25 cellular contexts compared by ENCODE assay signal in genomic region chr15:68565701-68566100, GRCh38. TPM values are rescaled to one million over a fixed set of nuclear protein-coding genes. Genes with fewer than 3 reads are reported as not detected.
DNase-seq lines count a peak whose midpoint lies in the region; ATAC-seq and TF ChIP-seq lines count a peak whose summit lies in the region.
"Had no signal": no experiment of that assay in that cellular context is flagged by ENCODE, and none has a peak within 500 bp of the region (broad histone marks: within the 10 kb centered on the region; RNA-seq: fewer than 3 reads in every experiment).

No MANE protein-coding gene starts in this region.

- H3K4me3 ChIP-seq in endodermal cell (ENCODE audit: low read length), result no peak overlapping the region
- H3K4me3 ChIP-seq: GM12878, GM23248, PC-9, SK-N-MC had no signal

- peaks cover 4 to 12% (median 7%) of the 10 kb centered on the region in 3 donors for H3K27me3 Mint-ChIP-seq in CD14-positive monocyte (ENCODE audit: low read depth in 3 of 3)
- H3K27me3 Mint-ChIP-seq in endodermal cell (ENCODE audit: insufficient read depth), result peaks cover 6% of the 10 kb centered on the region
- peaks cover 30 to 50% of the 10 kb centered on the region in 2 donors for H3K27me3 Mint-ChIP-seq in natural killer cell treated with Interleukin-12 subunit alpha and Interleukin-12 subunit beta and Interleukin-15 and Interleukin-18, amount 100 ng/mL, for 72 hours

- ATAC-seq in natural killer cell treated with Interleukin-12 subunit alpha and Interleukin-12 subunit beta and Interleukin-15 and Interleukin-18, amount 100 ng/mL, for 72 hours, result no peak
- ATAC-seq: GM12878 had no signal

- H3K36me3 Mint-ChIP-seq in CD14-positive monocyte, result no peaks in the 10 kb centered on the region
- no peaks in the 10 kb centered on the region for H3K36me3 Mint-ChIP-seq in endodermal cell (ENCODE audit: low read depth)
- no peaks in the 10 kb centered on the region for H3K36me3 Mint-ChIP-seq in natural killer cell treated with Interleukin-12 subunit alpha and Interleukin-12 subunit beta and Interleukin-15 and Interleukin-18, amount 100 ng/mL, for 72 hours
- H3K36me3 Mint-ChIP-seq: CD4-positive, alpha-beta memory T cell had no signal

- peaks cover 2% of the 10 kb centered on the region for H3K27me3 ChIP-seq in endodermal cell (ENCODE audit: control insufficient read depth, insufficient read depth, low read length, poor library complexity, severe bottlenecking)
- H3K27me3 ChIP-seq: BE2C had no signal

- no peaks in the 10 kb centered on the region for H3K4me1 ChIP-seq in endodermal cell (ENCODE audit: control insufficient read depth, insufficient read depth, low read length)
- H3K4me1 ChIP-seq: BE2C, Caco-2 had no signal

- no peak overlapping the region for H3K9ac ChIP-seq in endodermal cell (ENCODE audit: extremely low read depth, low read length, poor library complexity, severe bottlenecking)
- H3K9ac ChIP-seq: GM23248 had no signal

- H3K9me3 ChIP-seq in endodermal cell (ENCODE audit: control insufficient read depth, low read length), result no peaks in the 10 kb centered on the region
- H3K9me3 ChIP-seq: BE2C, Caco-2 had no signal

- H3K4me3 Mint-ChIP-seq in CD14-positive monocyte (no peak overlapping the region), endodermal cell (no peak overlapping the region)
- no peak overlapping the region for H3K4me3 Mint-ChIP-seq in natural killer cell treated with Interleukin-12 subunit alpha and Interleukin-12 subunit beta and Interleukin-15 and Interleukin-18, amount 100 ng/mL, for 72 hours
- H3K4me3 Mint-ChIP-seq: CD4-positive, alpha-beta memory T cell had no signal

- H3K9me3 Mint-ChIP-seq in CD14-positive monocyte, result peaks cover 0 to under 1% (median 0%) of the 10 kb centered on the region in 7 donors
- no peaks in the 10 kb centered on the region for H3K9me3 Mint-ChIP-seq in endodermal cell
- no peaks in the 10 kb centered on the region for H3K9me3 Mint-ChIP-seq in natural killer cell treated with Interleukin-12 subunit alpha and Interleukin-12 subunit beta and Interleukin-15 and Interleukin-18, amount 100 ng/mL, for 72 hours
- H3K9me3 Mint-ChIP-seq: CD4-positive, alpha-beta memory T cell had no signal

- H3K36me3 ChIP-seq in endodermal cell (ENCODE audit: control insufficient read depth, insufficient read depth, low read length), result no peaks in the 10 kb centered on the region
- H3K36me3 ChIP-seq: BE2C had no signal

- intact Hi-C loops in CD14-positive monocyte (cut with micrococcal nuclease), result no loop called here
- intact Hi-C loops in posterior vena cava (cut with DNase I), result no loop called here

- peak; percentile 18 for DNase-seq in CD14-positive monocyte (ENCODE audit: low spot score)
- DNase-seq in NCI-H2171 (lab: John Stamatoyannopoulos, UW), result peak; percentile 33
- DNase-seq in endodermal cell, result peak; percentile 56
- DNase-seq in posterior vena cava (ENCODE audit: low spot score), result peak; percentile 47
- DNase-seq in NCI-H2196 treated with DMSO at 0.1 percent for 48 hours (lab: John Stamatoyannopoulos, UW; ENCODE audit: unreplicated experiment), result no peak
- no peak for DNase-seq in GM19240 (ENCODE audit: insufficient read length, low spot score)
- DNase-seq in stimulated activated CD8-positive, alpha-beta memory T cell treated with anti-CD3 and anti-CD28 coated beads, Interleukin-4, amount 100 ng/mL, for 48 hours, result no peak
- no peak for DNase-seq in natural killer cell treated with Interleukin-12 subunit alpha and Interleukin-12 subunit beta and Interleukin-15 and Interleukin-18, amount 100 ng/mL, for 72 hours (ENCODE audit: low spot score)
- DNase-seq: BE2C; CD4-positive, alpha-beta memory T cell; DMS 273 treated with DMSO at 0.1 percent for 48 hours; DMS79 treated with DMSO at 0.1 percent for 48 hours; GM23248; HCEC 1CT; KBM-7; NCI-H1092; NCI-H1436; NCI-H1930; NCI-H524 treated with DMSO at 0.1 percent for 48 hours; PC-9; RPMI8226; SHP77 treated with DMSO at 0.1 percent for 48 hours had no signal

- H3K27ac ChIP-seq in endodermal cell (ENCODE audit: low read depth, low read length), result no peak overlapping the region
- H3K27ac ChIP-seq: GM23248, PC-9 had no signal

- H3K27ac Mint-ChIP-seq in CD14-positive monocyte, result no peak overlapping the region
- no peak overlapping the region for H3K27ac Mint-ChIP-seq in endodermal cell
- no peak overlapping the region for H3K27ac Mint-ChIP-seq in natural killer cell treated with Interleukin-12 subunit alpha and Interleukin-12 subunit beta and Interleukin-15 and Interleukin-18, amount 100 ng/mL, for 72 hours
- H3K27ac Mint-ChIP-seq: CD4-positive, alpha-beta memory T cell had no signal

- WGBS in endodermal cell (ENCODE audit: insufficient coverage in 1 of 2, insufficient read length in 1 of 2), 2 experiments, result 82 to 100% methylated on average over 1 to 4 of the region's 4 CpGs

- H3K4me1 Mint-ChIP-seq in CD14-positive monocyte (no peaks in the 10 kb centered on the region), endodermal cell (peaks cover 7% of the 10 kb centered on the region)
- peaks cover 0 to 1% of the 10 kb centered on the region in 2 donors for H3K4me1 Mint-ChIP-seq in natural killer cell treated with Interleukin-12 subunit alpha and Interleukin-12 subunit beta and Interleukin-15 and Interleukin-18, amount 100 ng/mL, for 72 hours (ENCODE audit: low read depth in 2 of 2)

- no peak for TF ChIP-seq CTCF in CD14-positive monocyte (IDR thresholded peaks at IDR 0.05)
- no peak for TF ChIP-seq CTCF in endodermal cell (conservative IDR thresholded peaks at IDR 0.05)

RNA-seq across cellular contexts. Expression of gene CORO2B, which starts 13.1 kb away (rescaled TPM):
- polyA plus RNA-seq in CD14-positive monocyte, result not detected
- total RNA-seq in endodermal cell (1 to 10 TPM; 1.1 to 1.2 TPM), posterior vena cava (10 to 100 TPM in 1 of 2 donors, 1 to 10 TPM in 1; 7.2 to 11.7 TPM)
- polyA plus RNA-seq in endodermal cell (2013, experiment 1 of 2), result 13.0 TPM
- polyA plus RNA-seq in endodermal cell (2013, experiment 2 of 2), result 12.1 TPM
- total RNA-seq in natural killer cell treated with Interleukin-12 subunit alpha and Interleukin-12 subunit beta and Interleukin-15 and Interleukin-18, amount 100 ng/mL, for 72 hours, result not detected
- total RNA-seq: CD4-positive, alpha-beta memory T cell had no signal
- polyA plus RNA-seq: CD4-positive, alpha-beta memory T cell had no signal

Comparison
In these comparisons a context has a peak if more than half of its experiments do, and no peak if none do; other contexts are left out.
1. DNase-seq: peak in CD14-positive monocyte (single experiment), NCI-H2171 (single experiment), endodermal cell (single experiment) and posterior vena cava (single experiment); none in NCI-H2196 treated with DMSO at 0.1 percent for 48 hours (single experiment), GM19240 (single experiment), stimulated activated CD8-positive, alpha-beta memory T cell treated with anti-CD3 and anti-CD28 coated beads, Interleukin-4, amount 100 ng/mL, for 48 hours (single experiment) and natural killer cell treated with Interleukin-12 subunit alpha and Interleukin-12 subunit beta and Interleukin-15 and Interleukin-18, amount 100 ng/mL, for 72 hours (single experiment).